ENCODE assay signal across 1 cellular context in genomic region chr10:84317174-84317573, GRCh38.
TF ChIP-seq lines count a peak whose summit lies in the region.

No MANE protein-coding gene starts in this region.

TF ChIP-seq in GM12878, 131 proteins besides CTCF, POLR2A, EP300 and RAD21 (continued from another document and continues in another):
- TF ChIP-seq, protein P1, sequence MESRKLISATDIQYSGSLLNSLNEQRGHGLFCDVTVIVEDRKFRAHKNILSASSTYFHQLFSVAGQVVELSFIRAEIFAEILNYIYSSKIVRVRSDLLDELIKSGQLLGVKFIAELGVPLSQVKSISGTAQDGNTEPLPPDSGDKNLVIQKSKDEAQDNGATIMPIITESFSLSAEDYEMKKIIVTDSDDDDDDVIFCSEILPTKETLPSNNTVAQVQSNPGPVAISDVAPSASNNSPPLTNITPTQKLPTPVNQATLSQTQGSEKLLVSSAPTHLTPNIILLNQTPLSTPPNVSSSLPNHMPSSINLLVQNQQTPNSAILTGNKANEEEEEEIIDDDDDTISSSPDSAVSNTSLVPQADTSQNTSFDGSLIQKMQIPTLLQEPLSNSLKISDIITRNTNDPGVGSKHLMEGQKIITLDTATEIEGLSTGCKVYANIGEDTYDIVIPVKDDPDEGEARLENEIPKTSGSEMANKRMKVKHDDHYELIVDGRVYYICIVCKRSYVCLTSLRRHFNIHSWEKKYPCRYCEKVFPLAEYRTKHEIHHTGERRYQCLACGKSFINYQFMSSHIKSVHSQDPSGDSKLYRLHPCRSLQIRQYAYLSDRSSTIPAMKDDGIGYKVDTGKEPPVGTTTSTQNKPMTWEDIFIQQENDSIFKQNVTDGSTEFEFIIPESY (IDR thresholded peaks at IDR 0.05) = no peak
- peak; percentile 97 for TF ChIP-seq ATF7 (IDR thresholded peaks at IDR 0.05; ENCODE audit: low read depth)
- TF ChIP-seq, protein P2, sequence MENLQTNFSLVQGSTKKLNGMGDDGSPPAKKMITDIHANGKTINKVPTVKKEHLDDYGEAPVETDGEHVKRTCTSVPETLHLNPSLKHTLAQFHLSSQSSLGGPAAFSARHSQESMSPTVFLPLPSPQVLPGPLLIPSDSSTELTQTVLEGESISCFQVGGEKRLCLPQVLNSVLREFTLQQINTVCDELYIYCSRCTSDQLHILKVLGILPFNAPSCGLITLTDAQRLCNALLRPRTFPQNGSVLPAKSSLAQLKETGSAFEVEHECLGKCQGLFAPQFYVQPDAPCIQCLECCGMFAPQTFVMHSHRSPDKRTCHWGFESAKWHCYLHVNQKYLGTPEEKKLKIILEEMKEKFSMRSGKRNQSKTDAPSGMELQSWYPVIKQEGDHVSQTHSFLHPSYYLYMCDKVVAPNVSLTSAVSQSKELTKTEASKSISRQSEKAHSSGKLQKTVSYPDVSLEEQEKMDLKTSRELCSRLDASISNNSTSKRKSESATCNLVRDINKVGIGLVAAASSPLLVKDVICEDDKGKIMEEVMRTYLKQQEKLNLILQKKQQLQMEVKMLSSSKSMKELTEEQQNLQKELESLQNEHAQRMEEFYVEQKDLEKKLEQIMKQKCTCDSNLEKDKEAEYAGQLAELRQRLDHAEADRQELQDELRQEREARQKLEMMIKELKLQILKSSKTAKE (IDR thresholded peaks at IDR 0.05; ENCODE audit: low read depth, poor library complexity, severe bottlenecking) = peak; percentile 91
- no peak for TF ChIP-seq SIN3A (IDR thresholded peaks at IDR 0.05; ENCODE audit: low read depth, low read length)
- TF ChIP-seq MEF2A (IDR thresholded peaks at IDR 0.05; ENCODE audit: insufficient read depth, low read depth, low read length) = peak; percentile 51; the same call in 1 of the 2 replicates
- TF ChIP-seq MTA3 (IDR thresholded peaks at IDR 0.05; ENCODE audit: borderline replicate concordance, low read length) = 0 out of 2 replicates have a peak, but pooled peaks have one; percentile 59
- TF ChIP-seq IRF4 (IDR thresholded peaks at IDR 0.05; ENCODE audit: low read depth, low read length) = peak; percentile 67; the same call in 1 of the 2 replicates
- TF ChIP-seq ZBTB4 (CRISPR knock-in tag; IDR thresholded peaks at IDR 0.05) = no peak
- TF ChIP-seq CHD1 (IDR thresholded peaks at IDR 0.05; ENCODE audit: low read depth, low read length) = no peak
- TF ChIP-seq BMI1 (IDR thresholded peaks at IDR 0.05; ENCODE audit: borderline replicate concordance) = peak; percentile 47; the same call in 1 of the 2 replicates
- TF ChIP-seq GABPA (IDR thresholded peaks at IDR 0.05; ENCODE audit: low read depth) = peak; percentile 51; the same call in 1 of the 2 replicates
- no peak for TF ChIP-seq ETV6 (conservative IDR thresholded peaks at IDR 0.05 in 1 of 2, IDR thresholded peaks at IDR 0.05 in 1 of 2; ENCODE audit: borderline replicate concordance in 1 of 2, low read depth in 1 of 2)
- no peak for TF ChIP-seq GATAD2B (conservative IDR thresholded peaks at IDR 0.05; ENCODE audit: low read depth)
- no peak for TF ChIP-seq CBX5 (IDR thresholded peaks at IDR 0.05; ENCODE audit: low read depth)
- peak; percentile 80 for TF ChIP-seq IKZF2 (IDR thresholded peaks at IDR 0.05)
- peak; percentile 94 for TF ChIP-seq NFIC (IDR thresholded peaks at IDR 0.05; ENCODE audit: low read depth, low read length)
- no peak for TF ChIP-seq ZNF384 (IDR thresholded peaks at IDR 0.05; ENCODE audit: borderline replicate concordance, low read depth, low read length)
- TF ChIP-seq LARP7 (IDR thresholded peaks at IDR 0.05) = no peak
- TF ChIP-seq SPI1 (IDR thresholded peaks at IDR 0.05; ENCODE audit: borderline replicate concordance, insufficient read depth, low read depth, low read length) = peak; percentile 84
- TF ChIP-seq FOS (IDR thresholded peaks at IDR 0.05; ENCODE audit: borderline replicate concordance, extremely low read depth, insufficient read length) = no peak
- TF ChIP-seq MLLT1 (IDR thresholded peaks at IDR 0.05) = no peak
- TF ChIP-seq HCFC1 (IDR thresholded peaks at IDR 0.05; ENCODE audit: low read length) = no peak
- no peak for TF ChIP-seq MXI1 (IDR thresholded peaks at IDR 0.05; ENCODE audit: low read depth, low read length)
- TF ChIP-seq CBX3 (IDR thresholded peaks at IDR 0.05; ENCODE audit: borderline replicate concordance, low read depth) = no peak
- peak; percentile 57 for TF ChIP-seq MEF2B (IDR thresholded peaks at IDR 0.05; ENCODE audit: partially characterized antibody, poor library complexity, severe bottlenecking)
- peak in 1 of 2 experiments; percentile 42; a peak in 1 of 4 replicates for TF ChIP-seq BHLHE40 (IDR thresholded peaks at IDR 0.05; ENCODE audit: borderline replicate concordance in 1 of 2, low read depth in 2 of 2, low read length in 1 of 2)
- TF ChIP-seq JUNB (IDR thresholded peaks at IDR 0.05) = peak; percentile 93
- TF ChIP-seq BACH1 (IDR thresholded peaks at IDR 0.05; ENCODE audit: borderline replicate concordance) = no peak; the same call in 1 of the 2 replicates
- TF ChIP-seq ELK1 (IDR thresholded peaks at IDR 0.05; ENCODE audit: low read depth, low read length) = no peak
- no peak for TF ChIP-seq STAT1 (conservative IDR thresholded peaks at IDR 0.05)
- TF ChIP-seq, protein P3, sequence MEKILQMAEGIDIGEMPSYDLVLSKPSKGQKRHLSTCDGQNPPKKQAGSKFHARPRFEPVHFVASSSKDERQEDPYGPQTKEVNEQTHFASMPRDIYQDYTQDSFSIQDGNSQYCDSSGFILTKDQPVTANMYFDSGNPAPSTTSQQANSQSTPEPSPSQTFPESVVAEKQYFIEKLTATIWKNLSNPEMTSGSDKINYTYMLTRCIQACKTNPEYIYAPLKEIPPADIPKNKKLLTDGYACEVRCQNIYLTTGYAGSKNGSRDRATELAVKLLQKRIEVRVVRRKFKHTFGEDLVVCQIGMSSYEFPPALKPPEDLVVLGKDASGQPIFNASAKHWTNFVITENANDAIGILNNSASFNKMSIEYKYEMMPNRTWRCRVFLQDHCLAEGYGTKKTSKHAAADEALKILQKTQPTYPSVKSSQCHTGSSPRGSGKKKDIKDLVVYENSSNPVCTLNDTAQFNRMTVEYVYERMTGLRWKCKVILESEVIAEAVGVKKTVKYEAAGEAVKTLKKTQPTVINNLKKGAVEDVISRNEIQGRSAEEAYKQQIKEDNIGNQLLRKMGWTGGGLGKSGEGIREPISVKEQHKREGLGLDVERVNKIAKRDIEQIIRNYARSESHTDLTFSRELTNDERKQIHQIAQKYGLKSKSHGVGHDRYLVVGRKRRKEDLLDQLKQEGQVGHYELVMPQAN (conservative IDR thresholded peaks at IDR 0.05) = no peak
- TF ChIP-seq, protein P4, sequence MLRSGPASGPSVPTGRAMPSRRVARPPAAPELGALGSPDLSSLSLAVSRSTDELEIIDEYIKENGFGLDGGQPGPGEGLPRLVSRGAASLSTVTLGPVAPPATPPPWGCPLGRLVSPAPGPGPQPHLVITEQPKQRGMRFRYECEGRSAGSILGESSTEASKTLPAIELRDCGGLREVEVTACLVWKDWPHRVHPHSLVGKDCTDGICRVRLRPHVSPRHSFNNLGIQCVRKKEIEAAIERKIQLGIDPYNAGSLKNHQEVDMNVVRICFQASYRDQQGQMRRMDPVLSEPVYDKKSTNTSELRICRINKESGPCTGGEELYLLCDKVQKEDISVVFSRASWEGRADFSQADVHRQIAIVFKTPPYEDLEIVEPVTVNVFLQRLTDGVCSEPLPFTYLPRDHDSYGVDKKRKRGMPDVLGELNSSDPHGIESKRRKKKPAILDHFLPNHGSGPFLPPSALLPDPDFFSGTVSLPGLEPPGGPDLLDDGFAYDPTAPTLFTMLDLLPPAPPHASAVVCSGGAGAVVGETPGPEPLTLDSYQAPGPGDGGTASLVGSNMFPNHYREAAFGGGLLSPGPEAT (IDR thresholded peaks at IDR 0.05; ENCODE audit: low read depth) = peak; percentile 86
- no peak for TF ChIP-seq CEBPB (IDR thresholded peaks at IDR 0.05; ENCODE audit: borderline replicate concordance in 1 of 2, low read depth in 2 of 2, low read length in 2 of 2)
- TF ChIP-seq SMC3 (IDR thresholded peaks at IDR 0.05; ENCODE audit: borderline replicate concordance, low read length) = no peak
- peak; percentile 62; the same call in 1 of the 2 replicates for TF ChIP-seq ZNF217 (IDR thresholded peaks at IDR 0.05)
- peak; percentile 78 for TF ChIP-seq MTA2 (IDR thresholded peaks at IDR 0.05; ENCODE audit: low read depth)
- TF ChIP-seq PKNOX1 (IDR thresholded peaks at IDR 0.05) = no peak
- peak; percentile 51; the same call in 1 of the 2 replicates for TF ChIP-seq NBN (IDR thresholded peaks at IDR 0.05)
- peak; percentile 60; the same call in 1 of the 2 replicates for TF ChIP-seq DPF2 (IDR thresholded peaks at IDR 0.05)
- TF ChIP-seq TAF1 (IDR thresholded peaks at IDR 0.05; ENCODE audit: borderline replicate concordance, low read depth, low read length) = no peak
- no peak for TF ChIP-seq POLR2AphosphoS2 (IDR thresholded peaks at IDR 0.05; ENCODE audit: low read depth, low read length)
- no peak for TF ChIP-seq ZNF622 (IDR thresholded peaks at IDR 0.05)
- TF ChIP-seq ATF2 (IDR thresholded peaks at IDR 0.05; ENCODE audit: low read length) = peak; percentile 95
- no peak for TF ChIP-seq PML (IDR thresholded peaks at IDR 0.05; ENCODE audit: low read length)
- peak; percentile 98 for TF ChIP-seq TBL1XR1 (IDR thresholded peaks at IDR 0.05; ENCODE audit: low read depth, low read length)
